In genomic region chr5:56039985-56040384, GRCh38 we compare ENCODE assay signal across 1 cellular context.
TF ChIP-seq lines count a peak whose summit lies in the region.

No MANE protein-coding gene starts in this region.

TF ChIP-seq in K562, 482 proteins besides CTCF, POLR2A, EP300 and RAD21 (continued from another document):
- TF ChIP-seq ZNF76 (CRISPR knock-in tag; IDR thresholded peaks at IDR 0.05; ENCODE audit: borderline replicate concordance) (no peak), ETV6 (IDR thresholded peaks at IDR 0.05; ENCODE audit: borderline replicate concordance in 1 of 2, low read depth in 2 of 2, low read length in 1 of 2) (peak in 1 of 2 experiments; percentile 66; a peak in 2 of 4 replicates), ETV6 (CRISPR knock-in tag; IDR thresholded peaks at IDR 0.05; ENCODE audit: borderline replicate concordance) (no peak), CTBP1 (IDR thresholded peaks at IDR 0.05; ENCODE audit: borderline replicate concordance) (peak; percentile 73), LCOR (CRISPR knock-in tag; IDR thresholded peaks at IDR 0.05) (peak; percentile 75), COPS2 (conservative IDR thresholded peaks at IDR 0.05) (no peak), CC2D1A (IDR thresholded peaks at IDR 0.05) (no peak), GATA2 (CRISPR knock-in tag; IDR thresholded peaks at IDR 0.05) (peak; percentile 45; the same call in 1 of the 2 replicates), SMARCC2 (IDR thresholded peaks at IDR 0.05; ENCODE audit: low read depth) (peak; percentile 41; the same call in 1 of the 2 replicates), RCOR1 (IDR thresholded peaks at IDR 0.05; ENCODE audit: borderline replicate concordance in 1 of 2, low read depth in 2 of 2, low read length in 2 of 2) (peak in 1 of 2 experiments; percentile 22; a peak in 1 of 4 replicates), ZMIZ1 (IDR thresholded peaks at IDR 0.05; ENCODE audit: low read depth in 2 of 2, low read length in 2 of 2) (no peak), JUND (IDR thresholded peaks at IDR 0.05; ENCODE audit: borderline replicate concordance, low read depth, low read length) (peak; percentile 92), JUND (tag; IDR thresholded peaks at IDR 0.05; ENCODE audit: borderline replicate concordance, low read depth, low read length) (peak; percentile 92; the same call in 2 of the 3 replicates)
TF ChIP-seq in K562: peak in this region for 30.
